ENCODE assay signal across 24 cellular contexts in the genomic region with DNA sequence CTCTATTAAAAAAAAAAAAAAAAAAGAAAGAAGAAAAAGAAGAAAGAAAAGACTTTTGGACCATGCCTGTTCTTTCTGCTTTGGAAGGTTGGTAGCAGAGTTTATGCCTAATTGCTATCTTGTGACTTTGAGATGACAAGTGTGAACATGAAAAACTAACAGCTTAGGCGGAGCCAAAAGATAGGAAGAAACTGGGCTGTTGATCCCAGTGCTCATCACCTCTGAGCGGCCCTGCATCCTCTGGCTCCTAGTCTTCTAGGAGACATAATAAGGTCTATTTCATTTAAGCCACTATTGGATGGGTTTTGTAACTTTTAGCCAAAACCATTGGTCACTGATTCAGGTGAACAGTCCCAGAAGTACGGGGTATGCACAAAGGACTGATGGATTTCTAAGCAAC.
"Had no signal": no experiment of that assay in that cellular context is flagged by ENCODE, and none has a peak within 500 bp of the region (broad histone marks: within the 10 kb centered on the region; RNA-seq: fewer than 3 reads in every experiment).

No MANE protein-coding gene starts in this region.

- H3K27me3 Mint-ChIP-seq: activated B cell treated with CpG ODN at 0.5 μM for 24 hours; activated naive CD8-positive, alpha-beta T cell had no signal

- H3K4me3 ChIP-seq: adrenal gland, ascending aorta, esophagus muscularis mucosa, gastrocnemius medialis, neural progenitor cell, thyroid gland had no signal

- H2AFZ ChIP-seq: neural progenitor cell had no signal

- H3K27ac Mint-ChIP-seq: activated B cell treated with CpG ODN at 0.5 μM for 24 hours; activated naive CD8-positive, alpha-beta T cell; activated T-helper 2 cell treated with anti-CD3 and anti-CD28 coated beads, Interferon-gamma antibody, Interleukin-2, Interleukin-4, amounts not matched to agents 10 μg/mL and 5 μg/mL and 100 μg/mL, durations not matched to agents 14 hours and 24 hours and 36 hours; mesothelial cell of epicardium; neural progenitor cell; progenitor cell of endocrine pancreas had no signal

- H3K9me3 Mint-ChIP-seq: activated B cell treated with CpG ODN at 0.5 μM for 24 hours; activated T-helper 2 cell treated with anti-CD3 and anti-CD28 coated beads, Interferon-gamma antibody, Interleukin-2, Interleukin-4, amounts not matched to agents 10 μg/mL and 5 μg/mL and 100 μg/mL, durations not matched to agents 14 hours and 24 hours and 36 hours; mesothelial cell of epicardium had no signal

- H3K36me3 ChIP-seq: adrenal gland, ascending aorta, brain microvascular endothelial cell, esophagus muscularis mucosa, gastrocnemius medialis, neural progenitor cell, thyroid gland had no signal

- H3K9me3 ChIP-seq: adrenal gland, ascending aorta, esophagus muscularis mucosa, gastrocnemius medialis, thyroid gland had no signal

- H3K4me2 ChIP-seq: neural progenitor cell had no signal

- H3K27me3 ChIP-seq: adrenal gland, ascending aorta, brain microvascular endothelial cell, esophagus muscularis mucosa, gastrocnemius medialis, neural progenitor cell, thyroid gland had no signal

- ATAC-seq: activated T-cell treated with anti-CD3 and anti-CD28 coated beads, Interleukin-2, amount 50 U/mL, for 4 hours; gastrocnemius medialis; naive thymus-derived CD8-positive, alpha-beta T cell; stimulated activated naive CD8-positive, alpha-beta T cell treated with anti-CD3 and anti-CD28 coated beads, Interleukin-15, Interleukin-2, amounts not matched to agents 100 U/mL and 50 U/mL, for 24 hours had no signal

- H3K36me3 Mint-ChIP-seq: mesothelial cell of epicardium, neural progenitor cell had no signal

- H3K4me3 Mint-ChIP-seq: activated B cell treated with CpG ODN at 0.5 μM for 24 hours; activated naive CD8-positive, alpha-beta T cell; activated T-cell treated with anti-CD3 and anti-CD28 coated beads, Interleukin-2, amount 50 U/mL, for 4 hours; mesothelial cell of epicardium; naive thymus-derived CD8-positive, alpha-beta T cell; neural progenitor cell had no signal

- H3K9ac ChIP-seq: neural progenitor cell had no signal

- H3K27ac ChIP-seq: ascending aorta, gastrocnemius medialis, neural progenitor cell, thyroid gland had no signal

- H3K4me1 ChIP-seq: ascending aorta, gastrocnemius medialis, neural progenitor cell had no signal

- DNase-seq: activated B cell treated with CpG ODN at 0.5 μM for 24 hours; activated CD4-positive, alpha-beta T cell treated with anti-CD3 and anti-CD28 coated beads for 4 hours; activated CD4-positive, alpha-beta T cell treated with anti-CD3 and anti-CD28 coated beads, Interleukin-2, amount 50 U/mL, for 48 hours; activated CD8-positive, alpha-beta memory T cell treated with anti-CD3 and anti-CD28 coated beads, Interleukin-2, amount 50 U/mL, for 48 hours; activated naive CD4-positive, alpha-beta T cell; activated T-cell treated with anti-CD3 and anti-CD28 coated beads, Interleukin-2, amount 50 U/mL, for 4 hours; brain microvascular endothelial cell; central memory CD4-positive, alpha-beta T cell; effector CD8-positive, alpha-beta T cell; gastrocnemius medialis; naive thymus-derived CD8-positive, alpha-beta T cell; retina; stimulated activated CD4-positive, alpha-beta T cell treated with anti-CD3 and anti-CD28 coated beads, Interleukin-4, amount 100 ng/mL, for 24 hours; stimulated activated naive CD8-positive, alpha-beta T cell treated with anti-CD3 and anti-CD28 coated beads, Interleukin-15, Interleukin-2, amounts not matched to agents 100 U/mL and 50 U/mL, for 24 hours; T1000; thyroid gland had no signal
